2 cellular contexts compared by ENCODE assay signal in the genomic region with DNA sequence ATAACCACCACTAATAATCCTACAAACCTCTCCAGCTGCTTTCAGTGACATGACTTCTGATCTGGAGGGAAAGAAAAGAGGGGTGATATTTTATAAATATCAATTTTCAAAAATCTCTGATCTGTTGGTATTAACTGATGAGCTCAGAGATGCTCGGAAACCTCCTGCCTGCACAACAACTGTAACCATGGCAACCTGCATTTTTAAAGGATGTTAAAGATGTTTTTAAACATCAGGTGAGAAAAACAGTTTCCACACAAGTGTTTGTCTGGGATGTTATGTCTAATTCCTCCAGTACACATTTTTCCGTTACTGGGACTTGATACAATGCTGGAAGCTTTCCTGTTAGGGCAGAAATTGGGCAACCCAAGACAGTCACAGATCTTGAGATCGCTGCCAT.
TF ChIP-seq lines count a peak whose summit lies in the region.

No MANE protein-coding gene starts in this region.

TF ChIP-seq in GM23338, 12 proteins besides CTCF, POLR2A, EP300 and RAD21 (continued from another document):
- TF ChIP-seq, protein P1, sequence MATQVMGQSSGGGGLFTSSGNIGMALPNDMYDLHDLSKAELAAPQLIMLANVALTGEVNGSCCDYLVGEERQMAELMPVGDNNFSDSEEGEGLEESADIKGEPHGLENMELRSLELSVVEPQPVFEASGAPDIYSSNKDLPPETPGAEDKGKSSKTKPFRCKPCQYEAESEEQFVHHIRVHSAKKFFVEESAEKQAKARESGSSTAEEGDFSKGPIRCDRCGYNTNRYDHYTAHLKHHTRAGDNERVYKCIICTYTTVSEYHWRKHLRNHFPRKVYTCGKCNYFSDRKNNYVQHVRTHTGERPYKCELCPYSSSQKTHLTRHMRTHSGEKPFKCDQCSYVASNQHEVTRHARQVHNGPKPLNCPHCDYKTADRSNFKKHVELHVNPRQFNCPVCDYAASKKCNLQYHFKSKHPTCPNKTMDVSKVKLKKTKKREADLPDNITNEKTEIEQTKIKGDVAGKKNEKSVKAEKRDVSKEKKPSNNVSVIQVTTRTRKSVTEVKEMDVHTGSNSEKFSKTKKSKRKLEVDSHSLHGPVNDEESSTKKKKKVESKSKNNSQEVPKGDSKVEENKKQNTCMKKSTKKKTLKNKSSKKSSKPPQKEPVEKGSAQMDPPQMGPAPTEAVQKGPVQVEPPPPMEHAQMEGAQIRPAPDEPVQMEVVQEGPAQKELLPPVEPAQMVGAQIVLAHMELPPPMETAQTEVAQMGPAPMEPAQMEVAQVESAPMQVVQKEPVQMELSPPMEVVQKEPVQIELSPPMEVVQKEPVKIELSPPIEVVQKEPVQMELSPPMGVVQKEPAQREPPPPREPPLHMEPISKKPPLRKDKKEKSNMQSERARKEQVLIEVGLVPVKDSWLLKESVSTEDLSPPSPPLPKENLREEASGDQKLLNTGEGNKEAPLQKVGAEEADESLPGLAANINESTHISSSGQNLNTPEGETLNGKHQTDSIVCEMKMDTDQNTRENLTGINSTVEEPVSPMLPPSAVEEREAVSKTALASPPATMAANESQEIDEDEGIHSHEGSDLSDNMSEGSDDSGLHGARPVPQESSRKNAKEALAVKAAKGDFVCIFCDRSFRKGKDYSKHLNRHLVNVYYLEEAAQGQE (IDR thresholded peaks at IDR 0.05; ENCODE audit: unreplicated experiment): no peak
- TF ChIP-seq CREB1 (CRISPR knock-in tag; IDR thresholded peaks at IDR 0.05; ENCODE audit: low read depth): no peak
TF ChIP-seq in GM23338: peak in this region for 0.

TF ChIP-seq in neural cell, 6 proteins besides CTCF, POLR2A, EP300 and RAD21 (continued from another document):
- TF ChIP-seq, protein P1 (IDR thresholded peaks at IDR 0.05; ENCODE audit: borderline replicate concordance): peak; percentile 51
